8 cellular contexts compared by ENCODE assay signal in genomic region chrX:136879001-136879667, GRCh38. TPM values are rescaled to one million over a fixed set of nuclear protein-coding genes. Genes with fewer than 3 reads are reported as not detected.
DNase-seq lines count a peak whose midpoint lies in the region; ATAC-seq and TF ChIP-seq lines count a peak whose summit lies in the region.

No MANE protein-coding gene starts in this region.

- H3K9me3 ChIP-seq in HUES6 (ENCODE audit: control insufficient read depth, insufficient read depth, low read depth, low read length) (no peaks in the 10 kb centered on the region), lower lobe of right lung (no peaks in the 10 kb centered on the region)

- H3K4me1 ChIP-seq in HUES6 (ENCODE audit: control insufficient read depth, insufficient read depth, low read length) (peaks cover 12% of the 10 kb centered on the region; the same call in 1 of the 2 replicates), lower lobe of right lung (peaks cover 8% of the 10 kb centered on the region), urinary bladder (ENCODE audit: insufficient read depth) (no peaks in the 10 kb centered on the region)

- H3K27ac ChIP-seq in 22Rv1 (peak overlapping the region; percentile 83), HUES6 (ENCODE audit: low read depth, low read length) (peak overlapping the region; percentile 98), brain microvascular endothelial cell (peak overlapping the region; percentile 93), lower lobe of right lung (peak overlapping the region; percentile 94), urinary bladder (ENCODE audit: low read depth) (peak overlapping the region; percentile 84)

- DNase-seq in brain microvascular endothelial cell = no peak
- DNase-seq in lower lobe of right lung = no peak
- DNase-seq in stimulated activated CD4-positive, alpha-beta T cell treated with anti-CD3 and anti-CD28 coated beads, Interleukin-4, amount 100 ng/mL, for 4 hours = no peak
- no peak for DNase-seq in left colon
- DNase-seq in mucosa of gallbladder (ENCODE audit: low spot score) = no peak

- TF ChIP-seq CTCF in 22Rv1 (IDR thresholded peaks at IDR 0.05) (no peak), brain microvascular endothelial cell (IDR thresholded peaks at IDR 0.05; ENCODE audit: low read depth, low read length, missing control alignments) (no peak), lower lobe of right lung (IDR thresholded peaks at IDR 0.05) (no peak)

- intact Hi-C loops in lower lobe of right lung (cut with DNase I) (no loop called here), left colon (cut with DNase I, micrococcal nuclease) (no loop called here)

- H3K36me3 ChIP-seq in HUES6 (ENCODE audit: control insufficient read depth, insufficient read depth, low read length) (peaks cover 61% of the 10 kb centered on the region), brain microvascular endothelial cell (replicated peaks) (peaks cover 22% of the 10 kb centered on the region), lower lobe of right lung (peaks cover 45% of the 10 kb centered on the region), urinary bladder (ENCODE audit: insufficient read depth) (peaks cover 3% of the 10 kb centered on the region)

- no peaks in the 10 kb centered on the region for H3K27me3 ChIP-seq in HUES6 (ENCODE audit: control insufficient read depth, insufficient read depth, low read length)
- H3K27me3 ChIP-seq in brain microvascular endothelial cell (replicated peaks) = no peaks in the 10 kb centered on the region
- H3K27me3 ChIP-seq in lower lobe of right lung (ENCODE audit: low read depth) = no peaks in the 10 kb centered on the region

- WGBS in urinary bladder = 5% methylated on average over 10 of the region's 10 CpGs

- H3K4me3 ChIP-seq in HUES6 (ENCODE audit: low read depth, low read length) = peak overlapping the region; percentile 86
- peak overlapping the region; percentile 89 for H3K4me3 ChIP-seq in brain microvascular endothelial cell (ENCODE audit: low read depth, low read length)
- H3K4me3 ChIP-seq in lower lobe of right lung = peak overlapping the region; percentile 68
- peak overlapping the region; percentile 64 for H3K4me3 ChIP-seq in urinary bladder (ENCODE audit: low read depth, low read length)

- ATAC-seq in lower lobe of right lung = peak in 1 of 2 donors; percentile 42
- no peak for ATAC-seq in left colon

- peak overlapping the region; percentile 99 for H3K9ac ChIP-seq in HUES6 (ENCODE audit: low read length)

- in situ Hi-C loops in brain microvascular endothelial cell (cut with HindIII; ENCODE audit: low pct_ligation_motif_present, low sequenced_read_pairs) = no loop called here

RNA-seq across cellular contexts. Expression of gene RBMX, which starts 1.4 kb away (rescaled TPM):
- total RNA-seq in lower lobe of right lung = 114 TPM
- 234 TPM for total RNA-seq in urinary bladder
- 124 TPM for polyA plus RNA-seq in urinary bladder
- total RNA-seq in left colon = 100 to 1,000 TPM in 1 of 2 donors, 10 to 100 TPM in 1; 91.5 to 105 TPM
- total RNA-seq in mucosa of gallbladder = 109 TPM
